In the genomic region with DNA sequence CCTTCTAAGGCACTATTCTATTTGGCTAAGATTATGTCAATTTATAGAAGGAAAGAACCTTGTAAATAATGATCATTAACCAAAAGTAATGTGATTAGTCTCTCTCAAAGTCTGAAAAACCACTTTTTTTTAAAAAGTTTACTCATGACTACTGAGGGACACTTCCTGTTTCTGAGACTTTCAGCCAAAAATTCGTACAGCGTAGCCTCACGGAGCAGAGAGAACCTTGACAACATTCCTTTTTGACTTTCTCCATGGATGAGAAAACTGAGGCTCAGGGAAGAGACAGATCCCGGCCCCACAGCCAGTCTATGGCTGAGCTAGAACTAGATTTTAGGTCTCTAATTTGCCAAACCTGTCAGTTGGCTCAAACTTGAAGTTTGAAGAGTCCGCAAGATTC, we compare ENCODE assay signal across 1 cellular context.
TF ChIP-seq lines count a peak whose summit lies in the region.

No MANE protein-coding gene starts in this region.

TF ChIP-seq in SK-N-SH, 30 proteins besides CTCF, POLR2A, EP300 and RAD21 (continued from another document):
- TF ChIP-seq, protein P1, sequence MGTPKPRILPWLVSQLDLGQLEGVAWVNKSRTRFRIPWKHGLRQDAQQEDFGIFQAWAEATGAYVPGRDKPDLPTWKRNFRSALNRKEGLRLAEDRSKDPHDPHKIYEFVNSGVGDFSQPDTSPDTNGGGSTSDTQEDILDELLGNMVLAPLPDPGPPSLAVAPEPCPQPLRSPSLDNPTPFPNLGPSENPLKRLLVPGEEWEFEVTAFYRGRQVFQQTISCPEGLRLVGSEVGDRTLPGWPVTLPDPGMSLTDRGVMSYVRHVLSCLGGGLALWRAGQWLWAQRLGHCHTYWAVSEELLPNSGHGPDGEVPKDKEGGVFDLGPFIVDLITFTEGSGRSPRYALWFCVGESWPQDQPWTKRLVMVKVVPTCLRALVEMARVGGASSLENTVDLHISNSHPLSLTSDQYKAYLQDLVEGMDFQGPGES (IDR thresholded peaks at IDR 0.05; ENCODE audit: low read depth, low read length): no peak
- TF ChIP-seq, protein P2, sequence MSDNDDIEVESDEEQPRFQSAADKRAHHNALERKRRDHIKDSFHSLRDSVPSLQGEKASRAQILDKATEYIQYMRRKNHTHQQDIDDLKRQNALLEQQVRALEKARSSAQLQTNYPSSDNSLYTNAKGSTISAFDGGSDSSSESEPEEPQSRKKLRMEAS (IDR thresholded peaks at IDR 0.05; ENCODE audit: low read depth): no peak
- TF ChIP-seq RXRA (IDR thresholded peaks at IDR 0.05; ENCODE audit: borderline replicate concordance, low read depth): no peak
- no peak for TF ChIP-seq TEAD4 (IDR thresholded peaks at IDR 0.05; ENCODE audit: borderline replicate concordance, insufficient read depth)
- no peak for TF ChIP-seq TCF12 (IDR thresholded peaks at IDR 0.05)
